Comparison of ENCODE assay signal across 9 cellular contexts in the genomic region with DNA sequence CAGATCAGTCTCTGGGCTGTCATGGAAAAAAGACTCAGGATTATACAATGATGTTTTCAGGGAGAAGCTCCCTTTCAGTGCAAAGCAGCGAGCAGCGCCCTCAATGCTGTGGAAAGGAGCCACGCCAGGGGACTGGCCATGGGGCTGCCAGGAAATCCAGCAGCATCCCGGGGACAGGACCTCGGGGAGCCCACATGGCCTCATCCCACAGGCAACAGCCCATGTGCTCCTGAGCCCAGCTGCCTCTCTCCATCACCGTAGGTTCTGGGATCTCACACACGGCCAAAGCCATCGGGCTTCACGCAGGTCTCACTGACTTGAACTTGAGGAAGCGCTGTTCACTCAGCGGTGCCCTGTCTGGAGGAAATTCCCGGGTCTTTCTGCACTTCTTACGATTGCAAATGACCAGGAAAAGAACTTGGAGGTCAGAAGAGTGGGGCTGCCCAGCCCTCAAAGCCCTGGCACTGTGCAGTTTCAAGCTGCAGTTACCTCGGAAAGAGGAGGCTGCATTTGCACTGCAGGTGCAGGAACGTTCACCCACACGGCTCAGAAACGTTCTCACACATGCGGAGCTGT.
"Had no signal": no experiment of that assay in that cellular context is flagged by ENCODE, and none has a peak within 500 bp of the region (broad histone marks: within the 10 kb centered on the region; RNA-seq: fewer than 3 reads in every experiment).

No MANE protein-coding gene starts in this region.

- H3K36me3 ChIP-seq: HAP-1 had no signal

- FAIRE-seq: K562 had no signal

- H3K4me3 Mint-ChIP-seq: HFFc6 had no signal

- DNase-seq: GM23248, GOT3, H7, HFFc6, IMR-90 had no signal

- H3K9me3 ChIP-seq: HAP-1 had no signal

- H2AFZ ChIP-seq: GM23248 had no signal

- H3K27ac ChIP-seq: GM23248, HL-60 had no signal

- H3K27ac Mint-ChIP-seq: HFFc6 had no signal

- ATAC-seq: HCT116, K562 had no signal

- H3K4me3 ChIP-seq: GM23248, HAP-1, K562 had no signal

- H3K4me1 ChIP-seq: HAP-1 had no signal

- H3K9ac ChIP-seq: GM23248 had no signal
